ENCODE assay signal across 9 cellular contexts in the genomic region with DNA sequence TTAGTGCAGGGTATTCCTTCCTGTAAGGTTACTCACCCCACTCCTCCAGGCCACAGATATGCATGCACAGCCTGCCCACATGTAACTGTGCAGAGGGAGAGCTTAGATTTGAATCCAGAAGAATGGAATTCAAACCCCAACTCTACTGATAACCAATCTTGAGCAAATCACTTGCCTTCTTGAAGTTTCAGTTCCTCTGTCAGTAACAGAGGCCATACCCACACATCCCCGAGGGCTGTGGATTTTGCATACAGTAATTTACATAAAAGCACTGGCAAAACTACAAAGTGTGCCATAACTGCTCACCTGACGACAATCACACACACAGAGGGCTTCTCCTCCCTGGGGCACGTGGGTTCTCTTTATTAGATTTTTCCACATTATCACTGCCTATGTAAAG.
DNase-seq lines count a peak whose midpoint lies in the region; ATAC-seq and TF ChIP-seq lines count a peak whose summit lies in the region.
"Had no signal": no experiment of that assay in that cellular context is flagged by ENCODE, and none has a peak within 500 bp of the region (broad histone marks: within the 10 kb centered on the region; RNA-seq: fewer than 3 reads in every experiment).

No MANE protein-coding gene starts in this region.

- DNase-seq in effector memory CD8-positive, alpha-beta T cell, result no peak
- no peak for DNase-seq in foreskin melanocyte
- DNase-seq in medulla oblongata (ENCODE audit: extremely low spot score), result no peak
- DNase-seq in NCI-H446 treated with DMSO at 0.1 percent for 48 hours (lab: John Stamatoyannopoulos, UW), result no peak
- DNase-seq in RWPE1 (ENCODE audit: low spot score), result no peak

- no peaks in the 10 kb centered on the region for H3K9me3 Mint-ChIP-seq in effector memory CD8-positive, alpha-beta T cell

- peaks cover 59% of the 10 kb centered on the region for H3K36me3 Mint-ChIP-seq in effector memory CD8-positive, alpha-beta T cell (ENCODE audit: insufficient read depth)

- ATAC-seq in GM18517 (IDR thresholded peaks at IDR 0.05; ENCODE audit: unreplicated experiment) (peak; percentile 98), GM21529 (IDR thresholded peaks at IDR 0.05; ENCODE audit: unreplicated experiment) (peak; percentile 94), HG03571 (IDR thresholded peaks at IDR 0.05; ENCODE audit: unreplicated experiment) (peak; percentile 95)
- ATAC-seq in effector memory CD8-positive, alpha-beta T cell (replicated peaks), result peak; percentile 55

- H3K27me3 Mint-ChIP-seq in effector memory CD8-positive, alpha-beta T cell, result no peaks in the 10 kb centered on the region

- CTCF ChIA-PET in RWPE1 (lab: Yijun Ruan, JAX), result no interaction called here

- no peak overlapping the region for H3K27ac ChIP-seq in RWPE1
- H3K27ac ChIP-seq: HL-60 had no signal

- H3K4me1 Mint-ChIP-seq in effector memory CD8-positive, alpha-beta T cell (ENCODE audit: low read depth in 2 of 2), result peaks cover 86 to 93% of the 10 kb centered on the region in 2 donors

- peak overlapping the region; percentile 59 to 60 for H3K4me3 Mint-ChIP-seq in effector memory CD8-positive, alpha-beta T cell

- peak overlapping the region; percentile 86 to 94 for H3K27ac Mint-ChIP-seq in effector memory CD8-positive, alpha-beta T cell

- TF ChIP-seq CTCF in RWPE1 (conservative IDR thresholded peaks at IDR 0.05; ENCODE audit: low read depth), result no peak

- POLR2A ChIA-PET in RWPE1 (lab: Yijun Ruan, JAX; ENCODE audit: low non-redundant PET), result no interaction called here
